ENCODE assay signal across 12 cellular contexts in genomic region chr1:25020173-25020840, GRCh38.
A peak's percentile ranks its signal among the peaks of the same experiment; 100 is the strongest.
DNase-seq lines count a peak whose midpoint lies in the region; ATAC-seq and TF ChIP-seq lines count a peak whose summit lies in the region.
"Had no signal": no experiment of that assay in that cellular context is flagged by ENCODE, and none has a peak within 500 bp of the region (broad histone marks: within the 10 kb centered on the region; RNA-seq: fewer than 3 reads in every experiment).

No MANE protein-coding gene starts in this region.

- H3K4me1 Mint-ChIP-seq in activated naive CD8-positive, alpha-beta T cell treated with anti-CD3 and anti-CD28 coated beads, Interleukin-2, amount 50 U/mL, for 24 hours = peaks cover 83% of the 10 kb centered on the region
- H3K4me1 Mint-ChIP-seq in progenitor cell of endocrine pancreas (ENCODE audit: low read depth) = no peaks in the 10 kb centered on the region

- 83 to 88% methylated on average over 10 to 15 of the region's 15 CpGs for WGBS in thyroid gland, 2 donors

- H3K4me3 ChIP-seq in thyroid gland (replicated peaks in 1 of 3) = no peak overlapping the region
- H3K4me3 ChIP-seq: tibial artery had no signal

- H3K4me3 Mint-ChIP-seq in activated naive CD8-positive, alpha-beta T cell treated with anti-CD3 and anti-CD28 coated beads, Interleukin-2, amount 50 U/mL, for 24 hours = peak overlapping the region; percentile 8
- H3K4me3 Mint-ChIP-seq in progenitor cell of endocrine pancreas (ENCODE audit: low read depth) = no peak overlapping the region

- peaks cover 2% of the 10 kb centered on the region for H3K36me3 Mint-ChIP-seq in activated naive CD8-positive, alpha-beta T cell treated with anti-CD3 and anti-CD28 coated beads, Interleukin-2, amount 50 U/mL, for 24 hours (ENCODE audit: low read depth)
- H3K36me3 Mint-ChIP-seq in progenitor cell of endocrine pancreas (ENCODE audit: insufficient read depth) = no peaks in the 10 kb centered on the region

- peak; percentile 66 for DNase-seq in activated CD8-positive, alpha-beta memory T cell treated with anti-CD3 and anti-CD28 coated beads for 24 hours
- no peak for DNase-seq in activated CD8-positive, alpha-beta memory T cell treated with anti-CD3 and anti-CD28 coated beads, Interleukin-2, amount 50 U/mL, for 4 hours
- DNase-seq in NCI-H460 (ENCODE audit: extremely low read depth, low read depth) (peak; percentile 71), progenitor cell of endocrine pancreas (ENCODE audit: low spot score, unreplicated experiment) (no peak), NCI-H446 (lab: John Stamatoyannopoulos, UW) (no peak), thyroid gland (no peak)
- no peak for DNase-seq in activated naive CD8-positive, alpha-beta T cell treated with anti-CD3 and anti-CD28 coated beads, Interleukin-2, amount 50 U/mL, for 24 hours
- DNase-seq: NCI-H2107, tibial artery had no signal

- peaks cover 0 to 8% of the 10 kb centered on the region in 2 donors for H3K4me1 ChIP-seq in thyroid gland

- no peaks in the 10 kb centered on the region for H3K36me3 ChIP-seq in thyroid gland
- H3K36me3 ChIP-seq: neutrophil, tibial artery had no signal

- peak overlapping the region; percentile 91 for H3K27ac Mint-ChIP-seq in activated naive CD8-positive, alpha-beta T cell treated with anti-CD3 and anti-CD28 coated beads, Interleukin-2, amount 50 U/mL, for 24 hours
- H3K27ac Mint-ChIP-seq in progenitor cell of endocrine pancreas = peak overlapping the region; percentile 45

- H3K9me3 Mint-ChIP-seq in activated naive CD8-positive, alpha-beta T cell treated with anti-CD3 and anti-CD28 coated beads, Interleukin-2, amount 50 U/mL, for 24 hours = no peaks in the 10 kb centered on the region
- no peaks in the 10 kb centered on the region for H3K9me3 Mint-ChIP-seq in progenitor cell of endocrine pancreas (ENCODE audit: low read depth)

- no peak for ATAC-seq in activated naive CD8-positive, alpha-beta T cell treated with anti-CD3 and anti-CD28 coated beads, Interleukin-2, amount 50 U/mL, for 24 hours
- ATAC-seq in GM18511 (IDR thresholded peaks at IDR 0.05; ENCODE audit: unreplicated experiment) = no peak
- ATAC-seq: left lobe of liver had no signal

- no peak for TF ChIP-seq CTCF in progenitor cell of endocrine pancreas (IDR thresholded peaks at IDR 0.05; ENCODE audit: unreplicated experiment)
- no peak for TF ChIP-seq CTCF in thyroid gland (IDR thresholded peaks at IDR 0.05)

- no peaks in the 10 kb centered on the region for H3K27me3 ChIP-seq in thyroid gland
- H3K27me3 ChIP-seq: neutrophil had no signal

- H3K27ac ChIP-seq in thyroid gland = no peak overlapping the region
- H3K27ac ChIP-seq: neutrophil, tibial artery had no signal

- no peaks in the 10 kb centered on the region for H3K9me3 ChIP-seq in thyroid gland
- H3K9me3 ChIP-seq: neutrophil, tibial artery had no signal

- H3K27me3 Mint-ChIP-seq in activated naive CD8-positive, alpha-beta T cell treated with anti-CD3 and anti-CD28 coated beads, Interleukin-2, amount 50 U/mL, for 24 hours = no peaks in the 10 kb centered on the region
- H3K27me3 Mint-ChIP-seq in progenitor cell of endocrine pancreas = peaks cover 2% of the 10 kb centered on the region

- TF ChIP-seq POLR2A in thyroid gland (IDR thresholded peaks at IDR 0.05) = no peak

- intact Hi-C loops in thyroid gland (cut with DNase I) = no loop called here

Comparison
In these comparisons a context has a peak if more than half of its experiments do, and no peak if none do; other contexts are left out.
1. DNase-seq: peak in activated CD8-positive, alpha-beta memory T cell treated with anti-CD3 and anti-CD28 coated beads for 24 hours (single experiment) and NCI-H460 (single experiment); none in activated CD8-positive, alpha-beta memory T cell treated with anti-CD3 and anti-CD28 coated beads, Interleukin-2, amount 50 U/mL, for 4 hours (single experiment), activated naive CD8-positive, alpha-beta T cell treated with anti-CD3 and anti-CD28 coated beads, Interleukin-2, amount 50 U/mL, for 24 hours (single experiment), progenitor cell of endocrine pancreas (single experiment), NCI-H446 (0 of 2) and thyroid gland (0 of 2).